1 cellular context compared by ENCODE assay signal in the genomic region with DNA sequence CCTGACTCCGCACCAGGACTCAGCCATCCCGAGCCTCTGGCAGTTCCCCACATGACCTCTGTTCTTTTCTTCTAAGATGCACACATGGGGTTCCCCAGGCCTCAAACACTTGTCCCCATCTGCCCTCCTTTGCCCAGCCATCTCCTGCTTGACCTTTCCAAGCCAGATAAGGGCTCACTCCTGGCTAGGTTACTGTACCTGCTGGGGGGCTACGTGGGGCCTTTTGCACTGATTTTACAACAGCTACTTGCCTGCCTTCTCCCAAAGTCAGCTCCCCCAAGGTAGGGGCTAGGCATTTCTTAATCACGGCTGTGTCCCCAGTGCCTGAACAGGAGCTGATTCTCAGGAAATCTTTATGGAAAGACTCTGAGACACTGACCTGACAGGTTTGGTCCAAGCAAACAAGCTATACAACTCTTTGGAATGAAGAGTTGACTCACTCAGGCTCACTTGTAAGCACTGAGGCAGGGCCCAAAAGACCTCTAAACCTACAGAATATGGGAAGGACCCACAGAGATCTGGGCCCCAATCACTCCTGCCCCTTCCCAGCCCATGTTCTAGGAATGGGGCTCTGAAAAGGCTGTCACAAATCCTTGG.
TF ChIP-seq lines count a peak whose summit lies in the region.

No MANE protein-coding gene starts in this region.

TF ChIP-seq in GM12878, 131 proteins besides CTCF, POLR2A, EP300 and RAD21:
- TF ChIP-seq KLF5 (IDR thresholded peaks at IDR 0.05; ENCODE audit: partially characterized antibody) (no peak), EED (IDR thresholded peaks at IDR 0.05; ENCODE audit: low read depth) (no peak), CBFB (IDR thresholded peaks at IDR 0.05; ENCODE audit: low read depth) (no peak), RB1 (IDR thresholded peaks at IDR 0.05; ENCODE audit: borderline replicate concordance) (no peak), HDGF (IDR thresholded peaks at IDR 0.05) (no peak), RAD51 (IDR thresholded peaks at IDR 0.05) (no peak), YBX1 (IDR thresholded peaks at IDR 0.05) (no peak), ZBTB40 (IDR thresholded peaks at IDR 0.05; ENCODE audit: borderline replicate concordance) (no peak), ATF7 (IDR thresholded peaks at IDR 0.05; ENCODE audit: low read depth) (no peak), NRF1 (conservative IDR thresholded peaks at IDR 0.05; ENCODE audit: low read depth, low read length) (no peak), MEF2A (IDR thresholded peaks at IDR 0.05; ENCODE audit: insufficient read depth, low read depth, low read length) (no peak), MTA2 (IDR thresholded peaks at IDR 0.05; ENCODE audit: low read depth) (no peak), ETV6 (conservative IDR thresholded peaks at IDR 0.05 in 1 of 2, IDR thresholded peaks at IDR 0.05 in 1 of 2; ENCODE audit: borderline replicate concordance in 1 of 2, low read depth in 1 of 2) (no peak), CBX3 (IDR thresholded peaks at IDR 0.05; ENCODE audit: borderline replicate concordance, low read depth) (no peak), SPI1 (IDR thresholded peaks at IDR 0.05; ENCODE audit: borderline replicate concordance, insufficient read depth, low read depth, low read length) (no peak), YY1 (IDR thresholded peaks at IDR 0.05; ENCODE audit: low read depth, low read length) (no peak)
- TF ChIP-seq, protein P1, sequence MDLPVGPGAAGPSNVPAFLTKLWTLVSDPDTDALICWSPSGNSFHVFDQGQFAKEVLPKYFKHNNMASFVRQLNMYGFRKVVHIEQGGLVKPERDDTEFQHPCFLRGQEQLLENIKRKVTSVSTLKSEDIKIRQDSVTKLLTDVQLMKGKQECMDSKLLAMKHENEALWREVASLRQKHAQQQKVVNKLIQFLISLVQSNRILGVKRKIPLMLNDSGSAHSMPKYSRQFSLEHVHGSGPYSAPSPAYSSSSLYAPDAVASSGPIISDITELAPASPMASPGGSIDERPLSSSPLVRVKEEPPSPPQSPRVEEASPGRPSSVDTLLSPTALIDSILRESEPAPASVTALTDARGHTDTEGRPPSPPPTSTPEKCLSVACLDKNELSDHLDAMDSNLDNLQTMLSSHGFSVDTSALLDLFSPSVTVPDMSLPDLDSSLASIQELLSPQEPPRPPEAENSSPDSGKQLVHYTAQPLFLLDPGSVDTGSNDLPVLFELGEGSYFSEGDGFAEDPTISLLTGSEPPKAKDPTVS (IDR thresholded peaks at IDR 0.05; ENCODE audit: low read depth, low read length): no peak
- TF ChIP-seq, protein P2, sequence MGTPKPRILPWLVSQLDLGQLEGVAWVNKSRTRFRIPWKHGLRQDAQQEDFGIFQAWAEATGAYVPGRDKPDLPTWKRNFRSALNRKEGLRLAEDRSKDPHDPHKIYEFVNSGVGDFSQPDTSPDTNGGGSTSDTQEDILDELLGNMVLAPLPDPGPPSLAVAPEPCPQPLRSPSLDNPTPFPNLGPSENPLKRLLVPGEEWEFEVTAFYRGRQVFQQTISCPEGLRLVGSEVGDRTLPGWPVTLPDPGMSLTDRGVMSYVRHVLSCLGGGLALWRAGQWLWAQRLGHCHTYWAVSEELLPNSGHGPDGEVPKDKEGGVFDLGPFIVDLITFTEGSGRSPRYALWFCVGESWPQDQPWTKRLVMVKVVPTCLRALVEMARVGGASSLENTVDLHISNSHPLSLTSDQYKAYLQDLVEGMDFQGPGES (IDR thresholded peaks at IDR 0.05): no peak
- TF ChIP-seq, protein P3, sequence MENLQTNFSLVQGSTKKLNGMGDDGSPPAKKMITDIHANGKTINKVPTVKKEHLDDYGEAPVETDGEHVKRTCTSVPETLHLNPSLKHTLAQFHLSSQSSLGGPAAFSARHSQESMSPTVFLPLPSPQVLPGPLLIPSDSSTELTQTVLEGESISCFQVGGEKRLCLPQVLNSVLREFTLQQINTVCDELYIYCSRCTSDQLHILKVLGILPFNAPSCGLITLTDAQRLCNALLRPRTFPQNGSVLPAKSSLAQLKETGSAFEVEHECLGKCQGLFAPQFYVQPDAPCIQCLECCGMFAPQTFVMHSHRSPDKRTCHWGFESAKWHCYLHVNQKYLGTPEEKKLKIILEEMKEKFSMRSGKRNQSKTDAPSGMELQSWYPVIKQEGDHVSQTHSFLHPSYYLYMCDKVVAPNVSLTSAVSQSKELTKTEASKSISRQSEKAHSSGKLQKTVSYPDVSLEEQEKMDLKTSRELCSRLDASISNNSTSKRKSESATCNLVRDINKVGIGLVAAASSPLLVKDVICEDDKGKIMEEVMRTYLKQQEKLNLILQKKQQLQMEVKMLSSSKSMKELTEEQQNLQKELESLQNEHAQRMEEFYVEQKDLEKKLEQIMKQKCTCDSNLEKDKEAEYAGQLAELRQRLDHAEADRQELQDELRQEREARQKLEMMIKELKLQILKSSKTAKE (IDR thresholded peaks at IDR 0.05; ENCODE audit: low read depth, poor library complexity, severe bottlenecking): no peak
TF ChIP-seq in GM12878: peak in this region for 0.
